In the genomic region with DNA sequence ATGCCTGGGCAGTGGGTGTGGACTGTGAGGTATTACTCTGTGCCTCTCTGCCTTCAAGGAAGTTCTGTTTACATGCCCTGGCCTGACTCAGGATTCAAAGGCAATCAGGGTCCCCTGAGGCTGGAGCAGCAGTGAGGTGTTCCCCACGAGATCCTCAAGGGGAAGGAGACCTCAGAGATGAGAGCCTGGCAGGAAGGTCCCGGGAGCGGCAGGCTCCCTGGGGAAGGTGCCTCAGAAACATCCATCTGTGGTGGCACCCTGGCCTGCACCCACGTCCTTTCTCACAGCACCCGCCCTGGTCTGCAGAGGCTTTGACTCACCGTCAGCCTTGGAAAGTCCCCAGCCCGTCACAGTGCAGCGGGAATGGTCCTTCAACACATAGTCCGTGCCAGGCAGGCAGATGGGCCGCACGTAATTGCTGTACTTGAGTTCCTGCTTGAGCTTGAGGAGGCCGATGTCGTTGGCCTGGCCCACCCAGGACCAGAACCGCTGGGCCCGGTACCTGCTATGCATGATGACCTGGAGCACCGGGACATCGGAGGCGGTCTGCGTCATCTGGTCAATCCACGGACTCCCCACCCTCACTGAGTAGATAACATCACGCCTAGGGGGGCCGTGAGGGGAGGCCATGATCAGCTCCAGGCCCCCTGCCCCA, we compare ENCODE assay signal across 11 cellular contexts. TPM values are rescaled to one million over a fixed set of nuclear protein-coding genes. Genes with fewer than 3 reads are reported as not detected.
DNase-seq lines count a peak whose midpoint lies in the region; ATAC-seq and TF ChIP-seq lines count a peak whose summit lies in the region.
"Had no signal": no experiment of that assay in that cellular context is flagged by ENCODE, and none has a peak within 500 bp of the region (broad histone marks: within the 10 kb centered on the region; RNA-seq: fewer than 3 reads in every experiment).

No MANE protein-coding gene starts in this region.

- no peak for TF ChIP-seq CTCF in mucosa of descending colon (IDR thresholded peaks at IDR 0.05)

- DNase-seq in Daoy (ENCODE audit: low read depth) (peak; percentile 61), NCI-H1092 (lab: John Stamatoyannopoulos, UW) (peak; percentile 15), mucosa of descending colon (no peak), iPS-NIHi7 (ENCODE audit: extremely low spot score) (no peak)
- DNase-seq: cerebellar nuclear complex, natural killer cell had no signal

- no peaks in the 10 kb centered on the region for H3K36me3 ChIP-seq in mucosa of descending colon (ENCODE audit: low read depth)

- no peaks in the 10 kb centered on the region for H3K4me1 ChIP-seq in mucosa of descending colon (ENCODE audit: low read depth)

- intact Hi-C loops in mucosa of descending colon (cut with DNase I, micrococcal nuclease), result no loop called here

- H3K4me3 ChIP-seq in mucosa of descending colon, result no peak overlapping the region

- H3K9me3 ChIP-seq in mucosa of descending colon, result no peaks in the 10 kb centered on the region

- peak; percentile 37 for ATAC-seq in GM18520 (IDR thresholded peaks at IDR 0.05; ENCODE audit: unreplicated experiment)
- peak; percentile 27 for ATAC-seq in mucosa of descending colon
- ATAC-seq in HG03135 (IDR thresholded peaks at IDR 0.05; ENCODE audit: unreplicated experiment), result no peak
- ATAC-seq in GM19467 (IDR thresholded peaks at IDR 0.05; ENCODE audit: unreplicated experiment), result no peak
- ATAC-seq: natural killer cell had no signal

RNA-seq across cellular contexts. Expression of a gene that starts 3.6 kb away (rescaled TPM):
- not detected in 2 replicates for total RNA-seq in Daoy (2014; rRNA removed; shearing (Covaris generic))
- under 1 TPM in 1 of 3 donors, not detected in 2; 0.16 TPM for total RNA-seq in mucosa of descending colon
- total RNA-seq: glomerular endothelial cell, LHCN-M2 had no signal

RNA-seq across cellular contexts. Expression of a gene that starts 12.8 kb away (rescaled TPM):
- not detected in 2 replicates for total RNA-seq in Daoy (2014; rRNA removed; shearing (Covaris generic))
- 1 to 10 TPM in 1 of 3 donors, under 1 TPM in 1, not detected in 1; 0.23 to 1.1 TPM for total RNA-seq in mucosa of descending colon
- total RNA-seq: glomerular endothelial cell, LHCN-M2, natural killer cell had no signal

RNA-seq across cellular contexts. Expression of a gene that starts 20.5 kb away (rescaled TPM):
- 0.74 and 0.86 TPM in 2 replicates for total RNA-seq in Daoy (2014; rRNA removed; shearing (Covaris generic))
- 10 to 100 TPM; 28.5 to 68.1 (median 43.7) TPM for total RNA-seq in mucosa of descending colon

Comparison
In these comparisons a context has a peak if more than half of its experiments do, and no peak if none do; other contexts are left out.
1. DNase-seq: peak in Daoy (single experiment) and NCI-H1092 (single experiment); none in mucosa of descending colon (0 of 3) and iPS-NIHi7 (single experiment).
2. ATAC-seq: peak in GM18520 (single experiment) and mucosa of descending colon (single experiment); none in HG03135 (single experiment) and GM19467 (single experiment).
3. RNA of a gene that starts 20.5 kb away (total RNA-seq): 28.5 to 68.1 TPM in mucosa of descending colon; 0.74 to 0.86 TPM in Daoy; every median in the first group is over 10 times any median in the second.